Comparison of ENCODE assay signal across 18 cellular contexts in genomic region chr4:156132196-156132595, GRCh38.
A peak's percentile ranks its signal among the peaks of the same experiment; 100 is the strongest.
DNase-seq lines count a peak whose midpoint lies in the region; ATAC-seq, FAIRE-seq and TF ChIP-seq lines count a peak whose summit lies in the region.
"Had no signal": no experiment of that assay in that cellular context is flagged by ENCODE, and none has a peak within 500 bp of the region (broad histone marks: within the 10 kb centered on the region; RNA-seq: fewer than 3 reads in every experiment).

No MANE protein-coding gene starts in this region.

- no peaks in the 10 kb centered on the region for H3F3A ChIP-seq in GM23248 (ENCODE audit: insufficient read depth)
- H3F3A ChIP-seq in smooth muscle cell (ENCODE audit: low read depth): no peaks in the 10 kb centered on the region

- no peak for ATAC-seq in HG02610 (IDR thresholded peaks at IDR 0.05; ENCODE audit: unreplicated experiment)
- ATAC-seq: HepG2 had no signal

- H3K9me3 ChIP-seq in GM23248 (ENCODE audit: low read depth) (no peaks in the 10 kb centered on the region), astrocyte (ENCODE audit: insufficient read depth, low read depth, low read length) (no peaks in the 10 kb centered on the region), smooth muscle cell (replicated peaks; ENCODE audit: low read depth) (no peaks in the 10 kb centered on the region)
- H3K9me3 ChIP-seq: BE2C, Caco-2 had no signal

- in situ Hi-C loops in GM23248 (cut with MboI): no loop called here

- no peaks in the 10 kb centered on the region for H3K36me3 Mint-ChIP-seq in astrocyte (ENCODE audit: low read depth, unreplicated experiment)
- H3K36me3 Mint-ChIP-seq: CD4-positive, CD25-positive, alpha-beta regulatory T cell; CD8-positive, alpha-beta memory T cell; IgD-negative memory B cell had no signal

- H3K4me3 Mint-ChIP-seq in astrocyte (ENCODE audit: unreplicated experiment): no peak overlapping the region
- H3K4me3 Mint-ChIP-seq: CD4-positive, CD25-positive, alpha-beta regulatory T cell; CD8-positive, alpha-beta memory T cell; H9; IgD-negative memory B cell had no signal

- peak overlapping the region; percentile 75 for H2AFZ ChIP-seq in GM23248
- H2AFZ ChIP-seq in astrocyte (ENCODE audit: low read depth, low read length): no peak overlapping the region
- H2AFZ ChIP-seq in smooth muscle cell (ENCODE audit: low read depth): peak overlapping the region; percentile 32

- no peak overlapping the region for H3K27ac ChIP-seq in GM23248
- no peak overlapping the region for H3K27ac ChIP-seq in astrocyte (ENCODE audit: low read depth, low read length)
- peak overlapping the region; percentile 56 for H3K27ac ChIP-seq in smooth muscle cell (ENCODE audit: low read depth)

- H3K4me1 Mint-ChIP-seq in astrocyte (ENCODE audit: low read depth, unreplicated experiment): peaks cover 7% of the 10 kb centered on the region
- H3K4me1 Mint-ChIP-seq: CD4-positive, CD25-positive, alpha-beta regulatory T cell; CD8-positive, alpha-beta memory T cell; H9; IgD-negative memory B cell had no signal

- H3K4me1 ChIP-seq in GM23248 (ENCODE audit: insufficient read depth): 0 out of 2 replicates have a peak, but pooled peaks cover 5% of the 10 kb centered on the region
- no peaks in the 10 kb centered on the region for H3K4me1 ChIP-seq in astrocyte (ENCODE audit: insufficient read depth, low read length)
- H3K4me1 ChIP-seq in smooth muscle cell (ENCODE audit: low read depth): no peaks in the 10 kb centered on the region
- H3K4me1 ChIP-seq: BE2C, Caco-2 had no signal

- H4K20me1 ChIP-seq in GM23248 (ENCODE audit: insufficient read depth) (no peaks in the 10 kb centered on the region), astrocyte (ENCODE audit: insufficient read depth, low read length) (no peaks in the 10 kb centered on the region), smooth muscle cell (ENCODE audit: low read depth) (no peaks in the 10 kb centered on the region)

- no peak for FAIRE-seq in astrocyte (lab: Jason Lieb, UNC)
- FAIRE-seq: D721Med, H1, HepG2 had no signal

- no peaks in the 10 kb centered on the region for H3K36me3 ChIP-seq in GM23248 (ENCODE audit: low read depth)
- H3K36me3 ChIP-seq in astrocyte (ENCODE audit: insufficient read depth, low read length): no peaks in the 10 kb centered on the region
- H3K36me3 ChIP-seq in smooth muscle cell (ENCODE audit: low read depth): no peaks in the 10 kb centered on the region
- H3K36me3 ChIP-seq: BE2C had no signal

- H3K9me2 ChIP-seq in GM23248 (ENCODE audit: insufficient read depth): no peaks in the 10 kb centered on the region

- 4 to 17% methylated on average over 2 of the region's 2 CpGs for WGBS in GM23248 (ENCODE audit: low coverage in 1 of 2, low lambda C conversion rate in 2 of 2, missing lambda C conversion rate in 2 of 2), 2 experiments
- WGBS in smooth muscle cell (ENCODE audit: low lambda C conversion rate): 54% methylated on average over 2 of the region's 2 CpGs

- H3K4me3 ChIP-seq in GM23248 (peak overlapping the region; percentile 37; the same call in 1 of the 2 replicates), astrocyte (ENCODE audit: insufficient read depth, low read depth, low read length) (no peak overlapping the region), smooth muscle cell (no peak overlapping the region)

- H3K4me2 ChIP-seq in GM23248 (ENCODE audit: unreplicated experiment) (peak overlapping the region; percentile 40), astrocyte (ENCODE audit: low read length) (peak overlapping the region; percentile 12), smooth muscle cell (peak overlapping the region; percentile 2)

- H3K27me3 Mint-ChIP-seq in astrocyte (ENCODE audit: low read depth, unreplicated experiment): no peaks in the 10 kb centered on the region
- H3K27me3 Mint-ChIP-seq: CD4-positive, CD25-positive, alpha-beta regulatory T cell; CD8-positive, alpha-beta memory T cell; IgD-negative memory B cell had no signal

- H3K9me3 Mint-ChIP-seq in astrocyte (ENCODE audit: unreplicated experiment): no peaks in the 10 kb centered on the region
- H3K9me3 Mint-ChIP-seq: H9 had no signal

- DNase-seq in GM23248 (peak; percentile 10), astrocyte (ENCODE audit: low read depth) (no peak), fibroblast of peridontal ligament (ENCODE audit: extremely low read depth) (peak; percentile 23), smooth muscle cell (lab: John Stamatoyannopoulos, UW; ENCODE audit: unreplicated experiment) (no peak), NCI-H524 (lab: John Stamatoyannopoulos, UW) (no peak), AG08395 (ENCODE audit: low spot score) (no peak)
- DNase-seq: BE2C; C1 segment of cervical spinal cord; Caco-2; CD4-positive, CD25-positive, alpha-beta regulatory T cell; CD8-positive, alpha-beta memory T cell; GDM1; H9 had no signal

- H3K79me2 ChIP-seq in GM23248 (ENCODE audit: insufficient read depth) (no peaks in the 10 kb centered on the region), astrocyte (ENCODE audit: insufficient read depth, low read length) (no peaks in the 10 kb centered on the region), smooth muscle cell (ENCODE audit: low read depth) (no peaks in the 10 kb centered on the region)

- TF ChIP-seq CTCF in astrocyte (IDR thresholded peaks at IDR 0.05; ENCODE audit: insufficient read depth, low read depth, low read length): no peak
- no peak for TF ChIP-seq CTCF in smooth muscle cell (IDR thresholded peaks at IDR 0.05; ENCODE audit: borderline replicate concordance, insufficient read depth, poor library complexity, severe bottlenecking)

- H3K9ac ChIP-seq in GM23248 (no peak overlapping the region), astrocyte (ENCODE audit: low read length) (no peak overlapping the region), smooth muscle cell (ENCODE audit: low read depth) (no peak overlapping the region)

- H3K27me3 ChIP-seq in GM23248 (replicated peaks; ENCODE audit: insufficient read depth): no peaks in the 10 kb centered on the region
- no peaks in the 10 kb centered on the region for H3K27me3 ChIP-seq in astrocyte (ENCODE audit: insufficient read depth, low read length)
- H3K27me3 ChIP-seq in smooth muscle cell (ENCODE audit: low read depth): no peaks in the 10 kb centered on the region
- H3K27me3 ChIP-seq: BE2C had no signal

- no peak overlapping the region for H3K27ac Mint-ChIP-seq in astrocyte (ENCODE audit: unreplicated experiment)
- H3K27ac Mint-ChIP-seq: CD4-positive, CD25-positive, alpha-beta regulatory T cell; CD8-positive, alpha-beta memory T cell; H9; IgD-negative memory B cell had no signal

Comparison
In these comparisons a context has a peak if more than half of its experiments do, and no peak if none do; other contexts are left out.
1. DNase-seq: peak in GM23248 (single experiment) and fibroblast of peridontal ligament (single experiment); none in astrocyte (single experiment), smooth muscle cell (single experiment), NCI-H524 (0 of 2) and AG08395 (single experiment).
2. Peak in every context shown above with its lines, with median percentiles within 50 percentile points of each other: H3K4me2 ChIP-seq.